ENCODE assay signal across 23 cellular contexts in genomic region chr5:159190170-159190569, GRCh38. TPM values are rescaled to one million over a fixed set of nuclear protein-coding genes. Genes with fewer than 3 reads are reported as not detected.
DNase-seq lines count a peak whose midpoint lies in the region; ATAC-seq and TF ChIP-seq lines count a peak whose summit lies in the region.
"Had no signal": no experiment of that assay in that cellular context is flagged by ENCODE, and none has a peak within 500 bp of the region (broad histone marks: within the 10 kb centered on the region; RNA-seq: fewer than 3 reads in every experiment).

No MANE protein-coding gene starts in this region.

- no peak for DNase-seq in activated T-cell treated with anti-CD3 and anti-CD28 coated beads, Interleukin-2, amount 50 U/mL, for 24 hours
- no peak for DNase-seq in activated T-cell treated with anti-CD3 and anti-CD28 coated beads, Interleukin-2, amount 50 U/mL, for 4 hours
- no peak for DNase-seq in PC-3
- no peak for DNase-seq in activated naive CD8-positive, alpha-beta T cell treated with anti-CD3 and anti-CD28 coated beads for 36 hours
- DNase-seq in osteoblast (ENCODE audit: insufficient read length, low spot score, missing footprints): no peak
- DNase-seq in uterus: no peak
- DNase-seq in natural killer cell treated with Interleukin-12 subunit alpha and Interleukin-12 subunit beta and Interleukin-15 and Interleukin-18, amount 100 ng/mL, for 72 hours (ENCODE audit: low spot score): no peak
- DNase-seq: 8988T; CD4-positive, alpha-beta T cell; DMS53; MG63; NCI-H1105 treated with DMSO at 0.1 percent for 48 hours; NCI-H2029; NCI-H446; NCI-H526; NCI-H82; NK-92 treated with Interleukin-12 subunit alpha and Interleukin-12 subunit beta, amount 100 ng/mL, for 24 hours; RPMI8226; SHP77 treated with DMSO at 0.1 percent for 48 hours had no signal

- H3K4me1 Mint-ChIP-seq in activated T-cell treated with anti-CD3 and anti-CD28 coated beads, Interleukin-2, amount 50 U/mL, for 24 hours (ENCODE audit: low read depth): peaks cover 60% of the 10 kb centered on the region
- H3K4me1 Mint-ChIP-seq in activated T-cell treated with anti-CD3 and anti-CD28 coated beads, Interleukin-2, amount 50 U/mL, for 4 hours (ENCODE audit: low read depth): peaks cover 56% of the 10 kb centered on the region
- peaks cover 43% of the 10 kb centered on the region for H3K4me1 Mint-ChIP-seq in activated naive CD8-positive, alpha-beta T cell treated with anti-CD3 and anti-CD28 coated beads for 36 hours
- H3K4me1 Mint-ChIP-seq in natural killer cell treated with Interleukin-12 subunit alpha and Interleukin-12 subunit beta and Interleukin-15 and Interleukin-18, amount 100 ng/mL, for 72 hours (ENCODE audit: low read depth in 2 of 2): peaks cover 8 to 23% of the 10 kb centered on the region in 2 donors

- H3K9ac ChIP-seq in PC-3 (ENCODE audit: low read length): no peak overlapping the region
- H3K9ac ChIP-seq: BLaER1 had no signal

- H2AFZ ChIP-seq in PC-3 (ENCODE audit: low read length): no peak overlapping the region
- no peak overlapping the region for H2AFZ ChIP-seq in osteoblast (ENCODE audit: low read length)

- no peaks in the 10 kb centered on the region for H3K27me3 ChIP-seq in PC-3 (ENCODE audit: low read length)
- H3K27me3 ChIP-seq in osteoblast (ENCODE audit: insufficient read depth, low read length): no peaks in the 10 kb centered on the region
- H3K27me3 ChIP-seq in uterus: no peaks in the 10 kb centered on the region
- H3K27me3 ChIP-seq: BLaER1, MG63 had no signal

- intact Hi-C loops in PC-3 (cut with micrococcal nuclease) (no loop called here), uterus (cut with DNase I; ENCODE audit: low total_unique reads) (no loop called here)

- peaks cover 90% of the 10 kb centered on the region for H3K36me3 Mint-ChIP-seq in activated T-cell treated with anti-CD3 and anti-CD28 coated beads, Interleukin-2, amount 50 U/mL, for 24 hours (ENCODE audit: low read depth)
- peaks cover 36% of the 10 kb centered on the region for H3K36me3 Mint-ChIP-seq in activated T-cell treated with anti-CD3 and anti-CD28 coated beads, Interleukin-2, amount 50 U/mL, for 4 hours (ENCODE audit: insufficient read depth)
- H3K36me3 Mint-ChIP-seq in activated naive CD8-positive, alpha-beta T cell treated with anti-CD3 and anti-CD28 coated beads for 36 hours: peaks cover 54% of the 10 kb centered on the region
- H3K36me3 Mint-ChIP-seq in natural killer cell treated with Interleukin-12 subunit alpha and Interleukin-12 subunit beta and Interleukin-15 and Interleukin-18, amount 100 ng/mL, for 72 hours: peaks cover 12% of the 10 kb centered on the region

- no peak for TF ChIP-seq POLR2A in uterus (IDR thresholded peaks at IDR 0.05)

- H3K27me3 Mint-ChIP-seq in activated T-cell treated with anti-CD3 and anti-CD28 coated beads, Interleukin-2, amount 50 U/mL, for 24 hours: no peaks in the 10 kb centered on the region
- no peaks in the 10 kb centered on the region for H3K27me3 Mint-ChIP-seq in activated T-cell treated with anti-CD3 and anti-CD28 coated beads, Interleukin-2, amount 50 U/mL, for 4 hours (ENCODE audit: low read depth)
- H3K27me3 Mint-ChIP-seq in activated naive CD8-positive, alpha-beta T cell treated with anti-CD3 and anti-CD28 coated beads for 36 hours: no peaks in the 10 kb centered on the region
- no peaks in the 10 kb centered on the region for H3K27me3 Mint-ChIP-seq in natural killer cell treated with Interleukin-12 subunit alpha and Interleukin-12 subunit beta and Interleukin-15 and Interleukin-18, amount 100 ng/mL, for 72 hours
- H3K27me3 Mint-ChIP-seq: CD4-positive, alpha-beta T cell had no signal

- H3F3A ChIP-seq in PC-3 (ENCODE audit: low read length, unreplicated experiment): no peaks in the 10 kb centered on the region

- H3K4me3 ChIP-seq in PC-3 (ENCODE audit: low read length): no peak overlapping the region
- H3K4me3 ChIP-seq in osteoblast (ENCODE audit: insufficient read depth, low read length): no peak overlapping the region
- H3K4me3 ChIP-seq in uterus: no peak overlapping the region
- H3K4me3 ChIP-seq: BLaER1, MG63 had no signal

- H3K79me2 ChIP-seq in PC-3 (ENCODE audit: low read length): peaks cover 21% of the 10 kb centered on the region; the same call in 1 of the 2 replicates
- peaks cover 58% of the 10 kb centered on the region for H3K79me2 ChIP-seq in osteoblast (ENCODE audit: insufficient read depth, low read length)

- no peak for ATAC-seq in activated T-cell treated with anti-CD3 and anti-CD28 coated beads, Interleukin-2, amount 50 U/mL, for 4 hours
- ATAC-seq in PC-3: no peak
- no peak for ATAC-seq in natural killer cell treated with Interleukin-12 subunit alpha and Interleukin-12 subunit beta and Interleukin-15 and Interleukin-18, amount 100 ng/mL, for 72 hours
- ATAC-seq in GM21528 (IDR thresholded peaks at IDR 0.05; ENCODE audit: low FRiP score, unreplicated experiment): no peak
- ATAC-seq: HCT116 had no signal

- H3K9me3 ChIP-seq in PC-3 (ENCODE audit: low read length): no peaks in the 10 kb centered on the region
- H3K9me3 ChIP-seq in osteoblast (ENCODE audit: low read depth, low read length): no peaks in the 10 kb centered on the region
- H3K9me3 ChIP-seq in uterus: no peaks in the 10 kb centered on the region
- H3K9me3 ChIP-seq: BLaER1, MG63 had no signal

- no peaks in the 10 kb centered on the region for H3K9me3 Mint-ChIP-seq in activated T-cell treated with anti-CD3 and anti-CD28 coated beads, Interleukin-2, amount 50 U/mL, for 24 hours
- H3K9me3 Mint-ChIP-seq in activated T-cell treated with anti-CD3 and anti-CD28 coated beads, Interleukin-2, amount 50 U/mL, for 4 hours: no peaks in the 10 kb centered on the region
- H3K9me3 Mint-ChIP-seq in activated naive CD8-positive, alpha-beta T cell treated with anti-CD3 and anti-CD28 coated beads for 36 hours: no peaks in the 10 kb centered on the region
- no peaks in the 10 kb centered on the region for H3K9me3 Mint-ChIP-seq in natural killer cell treated with Interleukin-12 subunit alpha and Interleukin-12 subunit beta and Interleukin-15 and Interleukin-18, amount 100 ng/mL, for 72 hours
- H3K9me3 Mint-ChIP-seq: CD4-positive, alpha-beta T cell had no signal

- H3K27ac ChIP-seq in PC-3 (ENCODE audit: low read length): peak overlapping the region; percentile 75
- H3K27ac ChIP-seq in osteoblast (ENCODE audit: low read depth, low read length): peak overlapping the region; percentile 51
- H3K27ac ChIP-seq in uterus: no peak overlapping the region
- H3K27ac ChIP-seq: BLaER1, HL-60 had no signal

- BruUV-seq in PC-3 (replicated peaks; lab: Mats Ljungman, UMichigan): no TSS peak

- TF ChIP-seq CTCF in PC-3 (conservative IDR thresholded peaks at IDR 0.05; ENCODE audit: low read depth, low read length) (no peak), osteoblast (IDR thresholded peaks at IDR 0.05; ENCODE audit: extremely low read depth, low read depth, low read length) (no peak), uterus (IDR thresholded peaks at IDR 0.05) (no peak)

- no peaks in the 10 kb centered on the region for H4K20me1 ChIP-seq in PC-3 (ENCODE audit: low read length)
- H4K20me1 ChIP-seq in osteoblast (ENCODE audit: insufficient read depth, low read length): no peaks in the 10 kb centered on the region

- no peaks in the 10 kb centered on the region for H3K9me2 ChIP-seq in PC-3 (replicated peaks; ENCODE audit: low read length)

- H3K4me3 Mint-ChIP-seq in activated T-cell treated with anti-CD3 and anti-CD28 coated beads, Interleukin-2, amount 50 U/mL, for 24 hours: no peak overlapping the region
- H3K4me3 Mint-ChIP-seq in activated T-cell treated with anti-CD3 and anti-CD28 coated beads, Interleukin-2, amount 50 U/mL, for 4 hours: no peak overlapping the region
- no peak overlapping the region for H3K4me3 Mint-ChIP-seq in activated naive CD8-positive, alpha-beta T cell treated with anti-CD3 and anti-CD28 coated beads for 36 hours
- no peak overlapping the region for H3K4me3 Mint-ChIP-seq in natural killer cell treated with Interleukin-12 subunit alpha and Interleukin-12 subunit beta and Interleukin-15 and Interleukin-18, amount 100 ng/mL, for 72 hours
- H3K4me3 Mint-ChIP-seq: CD4-positive, alpha-beta T cell had no signal

- POLR2A ChIA-PET in PC-3 (lab: Charles Lee; ENCODE audit: unreplicated experiment): interaction anchor here (0.6 kb wide), 1 partner anchor 18 kb away, joined by 7 read pairs; no protein-coding TSS in a partner anchor

- H3K27ac Mint-ChIP-seq in activated T-cell treated with anti-CD3 and anti-CD28 coated beads, Interleukin-2, amount 50 U/mL, for 24 hours: peak overlapping the region; percentile 63
- H3K27ac Mint-ChIP-seq in activated naive CD8-positive, alpha-beta T cell treated with anti-CD3 and anti-CD28 coated beads for 36 hours: peak overlapping the region; percentile 62
- no peak overlapping the region for H3K27ac Mint-ChIP-seq in natural killer cell treated with Interleukin-12 subunit alpha and Interleukin-12 subunit beta and Interleukin-15 and Interleukin-18, amount 100 ng/mL, for 72 hours

- H3K4me1 ChIP-seq in PC-3 (ENCODE audit: insufficient read depth, low read length): peaks cover 27% of the 10 kb centered on the region
- H3K4me1 ChIP-seq in osteoblast (ENCODE audit: insufficient read depth, low read length): peaks cover 26% of the 10 kb centered on the region
- no peaks in the 10 kb centered on the region for H3K4me1 ChIP-seq in uterus
- H3K4me1 ChIP-seq: BLaER1 had no signal

- CTCF ChIA-PET in PC-3 (lab: Charles Lee): no interaction called here

- H3K36me3 ChIP-seq in PC-3 (ENCODE audit: low read depth, low read length) (peaks cover 3% of the 10 kb centered on the region; the same call in 1 of the 2 replicates), osteoblast (ENCODE audit: insufficient read depth, low read length) (peaks cover 20% of the 10 kb centered on the region), uterus (no peaks in the 10 kb centered on the region)

- H3K4me2 ChIP-seq in PC-3 (ENCODE audit: low read length): no peak overlapping the region
- peak overlapping the region; percentile 20 for H3K4me2 ChIP-seq in osteoblast (ENCODE audit: insufficient read depth, low read length)
- H3K4me2 ChIP-seq: BLaER1 had no signal

RNA-seq across cellular contexts. Expression of gene RNF145, which starts 19.2 kb away (rescaled TPM):
- 100 to 1,000 TPM in 2 of 3 donors, 10 to 100 TPM in 1; 95.7 to 109 (median 101) TPM for total RNA-seq in activated T-cell treated with anti-CD3 and anti-CD28 coated beads, Interleukin-2, amount 50 U/mL, for 4 hours
- total RNA-seq in PC-3 (2014; rRNA removed) (13.7 and 21.8 TPM in 2 replicates), osteoblast (37.7 and 38.4 TPM in 2 replicates), uterus (10 to 100 TPM; 20.2 to 78.2 (median 73.6) TPM)
- 10 to 100 TPM; 80.3 to 88.5 TPM for total RNA-seq in activated naive CD8-positive, alpha-beta T cell treated with anti-CD3 and anti-CD28 coated beads for 36 hours
- 100 to 1,000 TPM in 1 of 2 donors, 10 to 100 TPM in 1; 92.3 to 113 TPM for total RNA-seq in natural killer cell treated with Interleukin-12 subunit alpha and Interleukin-12 subunit beta and Interleukin-15 and Interleukin-18, amount 100 ng/mL, for 72 hours

Comparison
In these comparisons a context has a peak if more than half of its experiments do, and no peak if none do; other contexts are left out.
1. H3K27ac Mint-ChIP-seq: peak in activated T-cell treated with anti-CD3 and anti-CD28 coated beads, Interleukin-2, amount 50 U/mL, for 24 hours (single experiment) and activated naive CD8-positive, alpha-beta T cell treated with anti-CD3 and anti-CD28 coated beads for 36 hours (single experiment); none in natural killer cell treated with Interleukin-12 subunit alpha and Interleukin-12 subunit beta and Interleukin-15 and Interleukin-18, amount 100 ng/mL, for 72 hours (0 of 2).
2. H3K27ac ChIP-seq: peak in PC-3 (single experiment) and osteoblast (single experiment); none in uterus (0 of 2).